Comparison of ENCODE assay signal across 6 cellular contexts in the genomic region with DNA sequence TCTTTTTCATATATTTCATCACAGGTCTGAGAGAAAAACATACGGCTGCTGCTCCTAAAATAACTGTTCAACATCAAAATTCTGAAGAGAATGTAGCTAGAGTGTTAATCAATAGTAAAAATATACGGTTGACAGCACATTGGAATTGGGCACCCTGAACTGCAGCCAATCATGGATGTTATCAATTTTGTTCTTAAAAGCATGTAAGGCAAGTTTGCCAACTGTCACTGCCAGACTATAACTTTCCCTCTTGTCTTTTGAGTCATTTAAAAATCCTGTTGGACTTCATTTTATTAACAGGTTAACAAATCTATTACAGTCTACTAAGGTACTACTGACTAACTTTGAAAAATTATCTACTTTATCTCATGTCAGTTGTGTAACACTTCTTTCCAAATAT.
"Had no signal": no experiment of that assay in that cellular context is flagged by ENCODE, and none has a peak within 500 bp of the region (broad histone marks: within the 10 kb centered on the region; RNA-seq: fewer than 3 reads in every experiment).

No MANE protein-coding gene starts in this region.

- DNase-seq: IMR-90, KBM-7, KG1 had no signal

- H3K27ac ChIP-seq: HL-60 had no signal

- H3K4me3 ChIP-seq: K562 had no signal

- ATAC-seq: HepG2, K562 had no signal
